ENCODE assay signal across 8 cellular contexts in genomic region chr18:23828426-23828825, GRCh38.
DNase-seq lines count a peak whose midpoint lies in the region; ATAC-seq and TF ChIP-seq lines count a peak whose summit lies in the region.

No MANE protein-coding gene starts in this region.

- BruUV-seq in MCF 10A (replicated peaks; lab: Mats Ljungman, UMichigan): no TSS peak

- no peaks in the 10 kb centered on the region for H3K27me3 ChIP-seq in smooth muscle cell (ENCODE audit: low read depth)
- H3K27me3 ChIP-seq in sigmoid colon: no peaks in the 10 kb centered on the region

- H3K27ac Mint-ChIP-seq in MCF 10A (ENCODE audit: low read depth, unreplicated experiment): peak overlapping the region; percentile 90

- intact Hi-C loops in MCF 10A (cut with micrococcal nuclease): no loop called here
- intact Hi-C loops in sigmoid colon (cut with DNase I): loop anchor here (5.0 to 10.0 kb wide), 3 partner anchors 89 to 444 kb away; partner anchors contain the start of gene RMC1

- no peaks in the 10 kb centered on the region for H3F3A ChIP-seq in smooth muscle cell (ENCODE audit: low read depth)

- peak overlapping the region; percentile 48 for H3K4me3 Mint-ChIP-seq in MCF 10A (ENCODE audit: unreplicated experiment)

- no peak overlapping the region for H2AFZ ChIP-seq in smooth muscle cell (ENCODE audit: low read depth)

- H3K36me3 ChIP-seq in smooth muscle cell (ENCODE audit: low read depth) (no peaks in the 10 kb centered on the region), sigmoid colon (no peaks in the 10 kb centered on the region)

- 49% methylated on average over 3 of the region's 3 CpGs for WGBS in smooth muscle cell (ENCODE audit: low lambda C conversion rate)
- WGBS in sigmoid colon, 2 donors: 14 to 24% methylated on average over 3 of the region's 3 CpGs

- TF ChIP-seq CTCF in MCF 10A (IDR thresholded peaks at IDR 0.05; ENCODE audit: unreplicated experiment) (no peak), smooth muscle cell (IDR thresholded peaks at IDR 0.05; ENCODE audit: borderline replicate concordance, insufficient read depth, poor library complexity, severe bottlenecking) (no peak), sigmoid colon (IDR thresholded peaks at IDR 0.05) (no peak)

- no peak overlapping the region for H3K4me3 ChIP-seq in smooth muscle cell
- H3K4me3 ChIP-seq in sigmoid colon: no peak overlapping the region

- no peaks in the 10 kb centered on the region for H3K9me3 Mint-ChIP-seq in MCF 10A (ENCODE audit: unreplicated experiment)

- ATAC-seq in GM18519 (IDR thresholded peaks at IDR 0.05; ENCODE audit: low FRiP score, unreplicated experiment) (peak; percentile 97), HG03039 (IDR thresholded peaks at IDR 0.05; ENCODE audit: unreplicated experiment) (peak; percentile 85)

- H3K9ac ChIP-seq in smooth muscle cell (ENCODE audit: low read depth): peak overlapping the region; percentile 85

- H3K27me3 Mint-ChIP-seq in MCF 10A (ENCODE audit: insufficient read depth, unreplicated experiment): no peaks in the 10 kb centered on the region

- H4K20me1 ChIP-seq in smooth muscle cell (ENCODE audit: low read depth): no peaks in the 10 kb centered on the region

- H3K27ac ChIP-seq in smooth muscle cell (ENCODE audit: low read depth) (peak overlapping the region; percentile 90), sigmoid colon (no peak overlapping the region)

- H3K36me3 Mint-ChIP-seq in MCF 10A (ENCODE audit: insufficient read depth, unreplicated experiment): no peaks in the 10 kb centered on the region

- no peak for TF ChIP-seq POLR2A in sigmoid colon (IDR thresholded peaks at IDR 0.05)

- H3K4me1 ChIP-seq in smooth muscle cell (ENCODE audit: low read depth) (no peaks in the 10 kb centered on the region), sigmoid colon (peaks cover 0 to 26% (median 24%) of the 10 kb centered on the region in 4 donors)

- no peaks in the 10 kb centered on the region for H3K79me2 ChIP-seq in smooth muscle cell (ENCODE audit: low read depth)

- no peak for TF ChIP-seq EP300 in sigmoid colon (IDR thresholded peaks at IDR 0.05)

- DNase-seq in A172 (ENCODE audit: low spot score): peak; percentile 89
- peak; percentile 89 for DNase-seq in RPMI7951 (ENCODE audit: low read depth)
- DNase-seq in MCF 10A (ENCODE audit: unreplicated experiment): peak; percentile 84
- DNase-seq in smooth muscle cell (lab: John Stamatoyannopoulos, UW; ENCODE audit: unreplicated experiment): no peak
- DNase-seq in NCI-H526 treated with DMSO at 0.1 percent for 48 hours (lab: John Stamatoyannopoulos, UW): no peak
- DNase-seq in sigmoid colon: no peak

- peak overlapping the region; percentile 20 for H3K4me2 ChIP-seq in smooth muscle cell

- POLR2A ChIA-PET in MCF 10A (lab: Yijun Ruan, JAX): interaction anchor here (0.6 to 8.6 kb wide), 15 partner anchors 8 to 445 kb away, joined by 3 to 170 read pairs (median 4); partner anchors contain the start of gene RIOK3

- CTCF ChIA-PET in MCF 10A (lab: Yijun Ruan, JAX): interaction anchor here (0.6 to 1.1 kb wide), 2 partner anchors 13 to 199 kb away, joined by 3 to 4 read pairs; no protein-coding TSS in a partner anchor

- no peaks in the 10 kb centered on the region for H3K9me3 ChIP-seq in smooth muscle cell (replicated peaks; ENCODE audit: low read depth)
- H3K9me3 ChIP-seq in sigmoid colon: no peaks in the 10 kb centered on the region

- peaks cover 45% of the 10 kb centered on the region for H3K4me1 Mint-ChIP-seq in MCF 10A (ENCODE audit: insufficient read depth, unreplicated experiment)

Comparison
In these comparisons a context has a peak if more than half of its experiments do, and no peak if none do; other contexts are left out.
1. DNase-seq: peak in A172 (single experiment), RPMI7951 (single experiment) and MCF 10A (single experiment); none in smooth muscle cell (single experiment), NCI-H526 treated with DMSO at 0.1 percent for 48 hours (single experiment) and sigmoid colon (single experiment).